ENCODE assay signal across 8 cellular contexts in genomic region chr19:48872884-48873475, GRCh38. TPM values are rescaled to one million over a fixed set of nuclear protein-coding genes. Genes with fewer than 3 reads are reported as not detected.
DNase-seq lines count a peak whose midpoint lies in the region; FAIRE-seq and TF ChIP-seq lines count a peak whose summit lies in the region.

No MANE protein-coding gene starts in this region.

- no peaks in the 10 kb centered on the region for H3K27me3 Mint-ChIP-seq in neural crest cell (ENCODE audit: low read depth)

- peak overlapping the region; percentile 100 for H3K27ac Mint-ChIP-seq in neural crest cell (ENCODE audit: unreplicated experiment)

- peak overlapping the region; percentile 100 for H3K4me3 Mint-ChIP-seq in neural crest cell

- DNase-seq in GM03348 (ENCODE audit: low spot score) (peak; percentile 88), fibroblast of villous mesenchyme (ENCODE audit: low read depth) (peak; percentile 96), neural crest cell (ENCODE audit: low read depth, low spot score) (peak; percentile 47), substantia nigra (lab: John Stamatoyannopoulos, UW) (peak in 26 of 49 donors; percentile 13 to 96 (median 38)), GM12892 (ENCODE audit: insufficient read length) (no peak)
- peak; percentile 72 for DNase-seq in Jurkat, Clone E6-1 (ENCODE audit: low read depth, low spot score)
- peak; percentile 59 for DNase-seq in activated gamma-delta T cell treated with anti-CD3 and anti-CD28 coated beads, Interleukin-2, amount 50 U/mL, for 16 hours (ENCODE audit: low read depth)

- no peaks in the 10 kb centered on the region for H3K9me3 Mint-ChIP-seq in neural crest cell

- H3K4me1 Mint-ChIP-seq in neural crest cell, result peaks cover 54% of the 10 kb centered on the region

- TF ChIP-seq POLR2A in Raji (IDR thresholded peaks at IDR 0.05; ENCODE audit: insufficient read depth, low read depth, low read length) (peak; percentile 19; the same call in 1 of the 2 replicates), GM12892 (IDR thresholded peaks at IDR 0.05; ENCODE audit: low read depth, low read length) (no peak; the same call in 1 of the 2 replicates)

- H3K4me3 ChIP-seq in Jurkat, Clone E6-1 (ENCODE audit: low read length), result peak overlapping the region; percentile 92
- peak overlapping the region; percentile 94 for H3K4me3 ChIP-seq in fibroblast of villous mesenchyme (ENCODE audit: low read depth, low read length)

- FAIRE-seq in GM12892 (lab: Jason Lieb, UNC), result no peak

- no peak for TF ChIP-seq CTCF in fibroblast of villous mesenchyme (IDR thresholded peaks at IDR 0.05; ENCODE audit: insufficient read depth, low read depth, low read length)
- no peak for TF ChIP-seq CTCF in neural crest cell (conservative IDR thresholded peaks at IDR 0.05)

- H3K27ac ChIP-seq in substantia nigra (ENCODE audit: low read depth, low read length, poor library complexity, severe bottlenecking), result peak overlapping the region; percentile 98

- peaks cover 23% of the 10 kb centered on the region for H3K36me3 Mint-ChIP-seq in neural crest cell (ENCODE audit: low read depth)

RNA-seq across cellular contexts. Expression of gene PPP1R15A, which starts 0.8 kb away (rescaled TPM):
- 12.3 TPM for polyA plus RNA-seq in Jurkat, Clone E6-1 (2012; ENCODE audit: insufficient read depth, insufficient read length)
- total RNA-seq in fibroblast of villous mesenchyme (63.9 and 76.0 TPM in 2 replicates), neural crest cell (27.5 and 27.8 TPM in 2 replicates)
- polyA plus RNA-seq in GM12892 (2012; ENCODE audit: missing spikeins), result 69.7 TPM

RNA-seq across cellular contexts. Expression of gene PLEKHA4, which starts 4.6 kb away (rescaled TPM):
- 3.5 TPM for polyA plus RNA-seq in Jurkat, Clone E6-1 (2012; ENCODE audit: insufficient read depth, insufficient read length)
- total RNA-seq in fibroblast of villous mesenchyme (6.0 and 12.2 TPM in 2 replicates), neural crest cell (38.1 and 41.8 TPM in 2 replicates)
- polyA plus RNA-seq in GM12892 (2012; ENCODE audit: missing spikeins), result 2.3 TPM

RNA-seq across cellular contexts. Expression of gene TULP2, which starts 25.6 kb away (rescaled TPM):
- not detected for polyA plus RNA-seq in Jurkat, Clone E6-1 (2012; ENCODE audit: insufficient read depth, insufficient read length)
- 0.32 TPM in 1 of 2 replicates, not detected in the other for total RNA-seq in fibroblast of villous mesenchyme
- total RNA-seq in neural crest cell, result not detected in 2 replicates
- 3.1 TPM for polyA plus RNA-seq in GM12892 (2012; ENCODE audit: missing spikeins)

RNA-seq across cellular contexts. Expression of gene NUCB1, which starts 27.1 kb away (rescaled TPM):
- polyA plus RNA-seq in Jurkat, Clone E6-1 (2012; ENCODE audit: insufficient read depth, insufficient read length), result 71.9 TPM
- 139 and 154 TPM in 2 replicates for total RNA-seq in fibroblast of villous mesenchyme
- 102 and 108 TPM in 2 replicates for total RNA-seq in neural crest cell
- polyA plus RNA-seq in GM12892 (2012; ENCODE audit: missing spikeins), result 41.6 TPM

RNA-seq across cellular contexts. Expression of gene HSD17B14, which starts 36.7 kb away (rescaled TPM):
- polyA plus RNA-seq in Jurkat, Clone E6-1 (2012; ENCODE audit: insufficient read depth, insufficient read length), result 5.3 TPM
- total RNA-seq in fibroblast of villous mesenchyme (12.2 and 13.8 TPM in 2 replicates), neural crest cell (4.2 and 6.6 TPM in 2 replicates)
- 6.3 TPM for polyA plus RNA-seq in GM12892 (2012; ENCODE audit: missing spikeins)
